Comparison of ENCODE assay signal across 8 cellular contexts in genomic region chr1:35555601-35556477, GRCh38. TPM values are rescaled to one million over a fixed set of nuclear protein-coding genes. Genes with fewer than 3 reads are reported as not detected.
DNase-seq lines count a peak whose midpoint lies in the region; ATAC-seq and TF ChIP-seq lines count a peak whose summit lies in the region.

No MANE protein-coding gene starts in this region.

- no peaks in the 10 kb centered on the region for H3K9me3 ChIP-seq in mucosa of stomach (ENCODE audit: control insufficient read depth, low read length)

- H3K36me3 ChIP-seq in mucosa of stomach (ENCODE audit: control insufficient read depth, insufficient read depth, low read length) = no peaks in the 10 kb centered on the region

- H3K4me3 ChIP-seq in astrocyte of the spinal cord (ENCODE audit: low read depth, low read length) (peak overlapping the region; percentile 8), mucosa of stomach (ENCODE audit: low read length) (no peak overlapping the region)

- no peaks in the 10 kb centered on the region for H3K27me3 ChIP-seq in mucosa of stomach (ENCODE audit: control insufficient read depth, insufficient read depth, low read length)

- DNase-seq in GM04503 (ENCODE audit: low read depth) (peak; percentile 57), NCI-H1417 (lab: John Stamatoyannopoulos, UW) (peak; percentile 19 to 96 (median 80)), astrocyte of the spinal cord (ENCODE audit: low read depth, low spot score) (no peak), H4 (ENCODE audit: low spot score) (no peak), pons (ENCODE audit: low spot score) (no peak), SW480 (ENCODE audit: low spot score) (no peak)

- ATAC-seq in HG03432 (IDR thresholded peaks at IDR 0.05; ENCODE audit: unreplicated experiment) = no peak

- H3K9ac ChIP-seq in mucosa of stomach (ENCODE audit: low read length) = peak overlapping the region; percentile 85

- peaks cover 43% of the 10 kb centered on the region for H3K4me1 ChIP-seq in mucosa of stomach (ENCODE audit: control insufficient read depth, insufficient read depth, low read length)

- TF ChIP-seq CTCF in astrocyte of the spinal cord (IDR thresholded peaks at IDR 0.05; ENCODE audit: low read depth, low read length) = no peak

- in situ Hi-C loops in astrocyte of the spinal cord (cut with HindIII; ENCODE audit: low sequenced_read_pairs) = no loop called here

RNA-seq across cellular contexts. Expression of gene KIAA0319L, which starts 1.4 kb away (rescaled TPM):
- total RNA-seq in H4 (2014; rRNA removed; shearing (Covaris generic)) = 16.1 and 21.9 TPM in 2 replicates

RNA-seq across cellular contexts. Expression of gene NCDN, which starts 1.8 kb away (rescaled TPM):
- total RNA-seq in H4 (2014; rRNA removed; shearing (Covaris generic)) = 8.0 and 9.9 TPM in 2 replicates

RNA-seq across cellular contexts. Expression of gene TFAP2E, which starts 17.3 kb away (rescaled TPM):
- total RNA-seq in H4 (2014; rRNA removed; shearing (Covaris generic)) = not detected in 2 replicates

Comparison
In these comparisons a context has a peak if more than half of its experiments do, and no peak if none do; other contexts are left out.
1. DNase-seq: peak in GM04503 (single experiment) and NCI-H1417 (3 of 3); none in astrocyte of the spinal cord (single experiment), H4 (single experiment), pons (single experiment) and SW480 (single experiment).